17 cellular contexts compared by ENCODE assay signal in the genomic region with DNA sequence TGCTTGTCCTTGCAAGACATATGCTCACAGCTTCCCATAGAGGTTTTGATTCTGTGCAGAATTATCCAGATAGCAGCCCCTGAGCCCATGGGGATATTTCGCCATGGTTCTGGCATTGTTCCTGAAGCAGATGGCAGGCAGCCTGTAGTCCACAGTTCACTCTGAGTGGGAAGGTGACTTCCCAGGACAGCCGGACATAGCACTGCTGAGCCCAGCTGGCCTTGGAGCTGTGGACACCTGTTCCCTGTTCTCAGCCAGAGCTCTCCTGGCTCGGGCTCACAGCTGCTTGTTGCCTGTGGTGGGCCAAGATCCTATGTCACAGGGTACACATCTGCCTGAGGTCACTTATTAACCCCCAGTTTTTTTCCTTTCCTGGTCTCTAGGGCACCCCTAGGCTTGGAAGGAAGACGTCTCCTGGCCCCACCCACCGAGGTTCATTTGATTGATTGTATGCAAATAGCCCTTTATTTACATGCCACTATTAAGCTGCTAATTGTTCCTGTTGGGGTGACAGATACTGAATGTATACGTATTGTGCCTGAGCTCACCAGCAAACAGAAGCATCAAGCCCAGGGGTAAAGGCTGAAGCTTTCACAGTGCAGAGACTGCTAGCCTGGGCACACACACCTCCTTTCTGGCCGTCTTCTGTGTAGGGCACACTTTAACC.
DNase-seq lines count a peak whose midpoint lies in the region; ATAC-seq and TF ChIP-seq lines count a peak whose summit lies in the region.
"Had no signal": no experiment of that assay in that cellular context is flagged by ENCODE, and none has a peak within 500 bp of the region (broad histone marks: within the 10 kb centered on the region; RNA-seq: fewer than 3 reads in every experiment).

No MANE protein-coding gene starts in this region.

- POLR2A ChIA-PET in activated CD4-positive, alpha-beta memory T cell treated with anti-CD3 and anti-CD28 coated beads for 36 hours (lab: Charles Lee): no interaction called here

- H3K4me3 ChIP-seq in duodenal mucosa (ENCODE audit: low read depth in 1 of 2, low read length in 2 of 2) (no peak overlapping the region), lower lobe of right lung (no peak overlapping the region), stomach (no peak overlapping the region)

- no peak overlapping the region for H3K4me3 Mint-ChIP-seq in activated CD4-positive, alpha-beta memory T cell treated with anti-CD3 and anti-CD28 coated beads for 36 hours
- H3K4me3 Mint-ChIP-seq: activated naive CD8-positive, alpha-beta T cell treated with anti-CD3 and anti-CD28 coated beads for 36 hours; dendritic cell treated with granulocyte-macrophage colony-stimulating factor and Interleukin-4, amounts not matched to agents 40 ng/mL and 50 ng/mL, for 4 days had no signal

- H3K27me3 ChIP-seq in duodenal mucosa (ENCODE audit: control insufficient read depth in 1 of 2, insufficient read depth in 2 of 2, low read length in 2 of 2) (no peaks in the 10 kb centered on the region), lower lobe of right lung (ENCODE audit: low read depth) (no peaks in the 10 kb centered on the region), stomach (no peaks in the 10 kb centered on the region)
- H3K27me3 ChIP-seq: foreskin keratinocyte had no signal

- no peaks in the 10 kb centered on the region for H3K27me3 Mint-ChIP-seq in activated CD4-positive, alpha-beta memory T cell treated with anti-CD3 and anti-CD28 coated beads for 36 hours
- H3K27me3 Mint-ChIP-seq: activated naive CD8-positive, alpha-beta T cell treated with anti-CD3 and anti-CD28 coated beads for 36 hours; dendritic cell treated with granulocyte-macrophage colony-stimulating factor and Interleukin-4, amounts not matched to agents 40 ng/mL and 50 ng/mL, for 4 days had no signal

- TF ChIP-seq EP300 in stomach (IDR thresholded peaks at IDR 0.05): no peak

- H3K27ac Mint-ChIP-seq in activated CD4-positive, alpha-beta memory T cell treated with anti-CD3 and anti-CD28 coated beads for 36 hours: no peak overlapping the region
- H3K27ac Mint-ChIP-seq: activated naive CD8-positive, alpha-beta T cell treated with anti-CD3 and anti-CD28 coated beads for 36 hours; dendritic cell treated with granulocyte-macrophage colony-stimulating factor and Interleukin-4, amounts not matched to agents 40 ng/mL and 50 ng/mL, for 4 days had no signal

- peak; percentile 26 to 40 for ATAC-seq in lower lobe of right lung
- ATAC-seq: foreskin keratinocyte had no signal

- CTCF ChIA-PET in activated CD4-positive, alpha-beta memory T cell treated with anti-CD3 and anti-CD28 coated beads for 36 hours (lab: Charles Lee): no interaction called here

- H3K27ac ChIP-seq in duodenal mucosa (ENCODE audit: low read depth, low read length): peak overlapping the region; percentile 4
- H3K27ac ChIP-seq in lower lobe of right lung: no peak overlapping the region
- peak overlapping the region in 4 of 5 donors; percentile 47 to 81 (median 64) for H3K27ac ChIP-seq in stomach
- H3K27ac ChIP-seq: foreskin keratinocyte had no signal

- WGBS in stomach, 5 donors: 46 to 57% (median 51%) methylated on average over 6 to 7 of the region's 7 CpGs

- intact Hi-C loops in lower lobe of right lung (cut with DNase I) (no loop called here), stomach (cut with DNase I; ENCODE audit: low total_unique reads) (no loop called here)
- intact Hi-C loops in activated CD4-positive, alpha-beta memory T cell treated with anti-CD3 and anti-CD28 coated beads for 36 hours (cut with micrococcal nuclease): no loop called here

- H3K9ac ChIP-seq in duodenal mucosa (ENCODE audit: low read depth in 1 of 2, low read length in 2 of 2): no peak overlapping the region

- H3K4me1 ChIP-seq in duodenal mucosa (ENCODE audit: control insufficient read depth in 1 of 2, insufficient read depth in 2 of 2, low read length in 2 of 2): peaks cover 3 to 4% of the 10 kb centered on the region in 2 donors
- peaks cover 12% of the 10 kb centered on the region for H3K4me1 ChIP-seq in lower lobe of right lung
- H3K4me1 ChIP-seq in stomach: peaks cover 6 to 44% (median 21%) of the 10 kb centered on the region in 4 donors

- no peaks in the 10 kb centered on the region for H3K9me3 Mint-ChIP-seq in activated CD4-positive, alpha-beta memory T cell treated with anti-CD3 and anti-CD28 coated beads for 36 hours
- H3K9me3 Mint-ChIP-seq: activated naive CD8-positive, alpha-beta T cell treated with anti-CD3 and anti-CD28 coated beads for 36 hours; dendritic cell treated with granulocyte-macrophage colony-stimulating factor and Interleukin-4, amounts not matched to agents 40 ng/mL and 50 ng/mL, for 4 days had no signal

- TF ChIP-seq CTCF in lower lobe of right lung (IDR thresholded peaks at IDR 0.05) (no peak), stomach (IDR thresholded peaks at IDR 0.05) (no peak)

- DNase-seq in LHCN-M2 (ENCODE audit: low read depth) (peak; percentile 90), lower lobe of right lung (no peak), stomach (peak; percentile 41), COLO829 (ENCODE audit: low spot score) (no peak), COLO668 (lab: John Stamatoyannopoulos, UW; ENCODE audit: unreplicated experiment) (no peak)
- no peak for DNase-seq in activated CD4-positive, alpha-beta memory T cell treated with anti-CD3 and anti-CD28 coated beads for 36 hours
- no peak for DNase-seq in activated naive CD4-positive, alpha-beta T cell treated with anti-CD3 and anti-CD28 coated beads, Interleukin-2, amount 50 U/mL, for 16 hours
- DNase-seq: activated CD8-positive, alpha-beta memory T cell treated with anti-CD3 and anti-CD28 coated beads, Interleukin-2, amount 50 U/mL, for 4 hours; activated naive CD8-positive, alpha-beta T cell treated with anti-CD3 and anti-CD28 coated beads for 36 hours; DMS53; foreskin keratinocyte; islet precursor cell; Karpas-422; NCI-H2081; NK-92 treated with Interleukin-12 subunit alpha and Interleukin-12 subunit beta, amount 100 ng/mL, for 24 hours had no signal

- H3K36me3 ChIP-seq in duodenal mucosa (ENCODE audit: control insufficient read depth in 1 of 2, insufficient read depth in 2 of 2, low read length in 2 of 2): peaks cover 24 to 62% of the 10 kb centered on the region in 2 donors
- H3K36me3 ChIP-seq in lower lobe of right lung: peaks cover 62% of the 10 kb centered on the region
- H3K36me3 ChIP-seq in stomach: peaks cover 23 to 77% (median 73%) of the 10 kb centered on the region in 4 donors

- peaks cover 18% of the 10 kb centered on the region for H3K4me1 Mint-ChIP-seq in activated CD4-positive, alpha-beta memory T cell treated with anti-CD3 and anti-CD28 coated beads for 36 hours (ENCODE audit: low read depth)

- H3K9me3 ChIP-seq in duodenal mucosa (ENCODE audit: control insufficient read depth in 1 of 2, low read length in 2 of 2): no peaks in the 10 kb centered on the region
- H3K9me3 ChIP-seq in lower lobe of right lung: no peaks in the 10 kb centered on the region
- no peaks in the 10 kb centered on the region for H3K9me3 ChIP-seq in stomach

- no peak for TF ChIP-seq POLR2A in stomach (IDR thresholded peaks at IDR 0.05)

- peaks cover 11% of the 10 kb centered on the region for H3K36me3 Mint-ChIP-seq in activated CD4-positive, alpha-beta memory T cell treated with anti-CD3 and anti-CD28 coated beads for 36 hours

Comparison
In these comparisons a context has a peak if more than half of its experiments do, and no peak if none do; other contexts are left out.
1. DNase-seq: peak in LHCN-M2 (single experiment) and stomach (single experiment); none in lower lobe of right lung (single experiment), COLO829 (single experiment), COLO668 (single experiment), activated CD4-positive, alpha-beta memory T cell treated with anti-CD3 and anti-CD28 coated beads for 36 hours (single experiment) and activated naive CD4-positive, alpha-beta T cell treated with anti-CD3 and anti-CD28 coated beads, Interleukin-2, amount 50 U/mL, for 16 hours (single experiment).